In the genomic region with DNA sequence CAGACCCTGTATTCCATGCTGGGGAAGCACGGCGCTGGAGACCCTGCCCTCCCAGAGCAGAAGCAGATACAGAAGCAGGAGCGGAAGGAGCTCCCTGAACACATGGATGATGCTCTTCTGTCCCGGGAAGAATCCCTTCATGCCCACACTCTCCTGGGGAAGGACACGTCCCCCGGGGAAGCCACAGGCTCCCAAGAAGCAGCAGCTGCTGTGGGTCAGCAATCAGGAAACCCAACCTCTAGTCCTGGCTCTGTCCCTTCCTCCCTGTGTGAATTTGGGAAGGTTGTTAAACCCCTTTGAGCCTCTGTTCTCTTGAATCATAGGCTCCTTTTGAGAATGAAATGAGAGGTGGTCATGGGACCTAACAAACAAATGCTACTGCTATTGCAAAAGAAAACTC, we compare ENCODE assay signal across 23 cellular contexts.
"Had no signal": no experiment of that assay in that cellular context is flagged by ENCODE, and none has a peak within 500 bp of the region (broad histone marks: within the 10 kb centered on the region; RNA-seq: fewer than 3 reads in every experiment).

No MANE protein-coding gene starts in this region.

- H3K27ac Mint-ChIP-seq: activated naive CD4-positive, alpha-beta T cell treated with anti-CD3 and anti-CD28 coated beads, Interleukin-2, amount 10 ng/mL, durations not matched to agents 7 days and 5 days; activated naive CD8-positive, alpha-beta T cell treated with anti-CD3 and anti-CD28 coated beads, Interleukin-2, amount 10 ng/mL, durations not matched to agents 7 days and 5 days; nephron had no signal

- ATAC-seq: left lobe of liver, lower lobe of right lung, pancreas, upper lobe of right lung had no signal

- H3K9me3 Mint-ChIP-seq: activated naive CD4-positive, alpha-beta T cell treated with anti-CD3 and anti-CD28 coated beads, Interleukin-2, amount 10 ng/mL, durations not matched to agents 7 days and 5 days; activated naive CD8-positive, alpha-beta T cell treated with anti-CD3 and anti-CD28 coated beads, Interleukin-2, amount 10 ng/mL, durations not matched to agents 7 days and 5 days had no signal

- H3K36me3 ChIP-seq: brain microvascular endothelial cell, esophagus squamous epithelium, lower lobe of right lung, pancreas, prostate gland, right atrium auricular region, spleen, upper lobe of right lung had no signal

- H3K4me1 ChIP-seq: esophagus squamous epithelium, lower lobe of right lung, pancreas, prostate gland, right atrium auricular region, spleen, upper lobe of right lung had no signal

- H3K9me3 ChIP-seq: esophagus squamous epithelium, lower lobe of right lung, pancreas, prostate gland, right atrium auricular region, upper lobe of right lung had no signal

- H3K36me3 Mint-ChIP-seq: activated naive CD4-positive, alpha-beta T cell treated with anti-CD3 and anti-CD28 coated beads, Interleukin-2, amount 10 ng/mL, durations not matched to agents 7 days and 5 days; activated naive CD8-positive, alpha-beta T cell treated with anti-CD3 and anti-CD28 coated beads, Interleukin-2, amount 10 ng/mL, durations not matched to agents 7 days and 5 days had no signal

- H3K4me1 Mint-ChIP-seq: activated naive CD4-positive, alpha-beta T cell treated with anti-CD3 and anti-CD28 coated beads, Interleukin-2, amount 10 ng/mL, durations not matched to agents 7 days and 5 days; activated naive CD8-positive, alpha-beta T cell treated with anti-CD3 and anti-CD28 coated beads, Interleukin-2, amount 10 ng/mL, durations not matched to agents 7 days and 5 days had no signal

- H3K27me3 ChIP-seq: brain microvascular endothelial cell, esophagus squamous epithelium, pancreas, right atrium auricular region, upper lobe of right lung had no signal

- H3K4me3 Mint-ChIP-seq: activated naive CD4-positive, alpha-beta T cell treated with anti-CD3 and anti-CD28 coated beads, Interleukin-2, amount 10 ng/mL, durations not matched to agents 7 days and 5 days; activated naive CD8-positive, alpha-beta T cell treated with anti-CD3 and anti-CD28 coated beads, Interleukin-2, amount 10 ng/mL, durations not matched to agents 7 days and 5 days; nephron had no signal

- H3K27ac ChIP-seq: brain microvascular endothelial cell, lower lobe of right lung, pancreas, prostate gland, right atrium auricular region, spleen, upper lobe of right lung had no signal

- DNase-seq: activated CD4-positive, alpha-beta T cell treated with anti-CD3 and anti-CD28 coated beads for 4 hours; activated CD4-positive, alpha-beta T cell treated with anti-CD3 and anti-CD28 coated beads, Interleukin-2, amount 50 U/mL, for 48 hours; activated CD8-positive, alpha-beta memory T cell treated with anti-CD3 and anti-CD28 coated beads for 24 hours; activated effector memory CD4-positive, alpha-beta T cell treated with anti-CD3 and anti-CD28 coated beads, Interleukin-2, amount 50 U/mL, for 16 hours; activated naive CD4-positive, alpha-beta T cell treated with anti-CD3 and anti-CD28 coated beads, Interleukin-2, amount 10 ng/mL, durations not matched to agents 7 days and 5 days; activated naive CD8-positive, alpha-beta T cell treated with anti-CD3 and anti-CD28 coated beads, Interleukin-2, amount 10 ng/mL, durations not matched to agents 7 days and 5 days; amniotic stem cell; brain microvascular endothelial cell; cortex of kidney; esophagus squamous epithelium; foreskin melanocyte; kidney glomerular epithelial cell; lower lobe of right lung; mesendoderm; pancreas; spleen; stimulated activated naive CD4-positive, alpha-beta T cell treated with Interleukin-2 at 50 U/mL for 16 hours; substantia nigra; upper lobe of right lung had no signal

- H3K4me3 ChIP-seq: esophagus squamous epithelium, lower lobe of right lung, pancreas, prostate gland, right atrium auricular region, spleen, upper lobe of right lung had no signal
